In genomic region chr12:89679631-89680030, GRCh38 we compare ENCODE assay signal across 17 cellular contexts.
"Had no signal": no experiment of that assay in that cellular context is flagged by ENCODE, and none has a peak within 500 bp of the region (broad histone marks: within the 10 kb centered on the region; RNA-seq: fewer than 3 reads in every experiment).

No MANE protein-coding gene starts in this region.

- ATAC-seq: activated naive CD4-positive, alpha-beta T cell treated with anti-CD3 and anti-CD28 coated beads, Interleukin-2, amount 50 U/mL, for 72 hours; activated T-cell treated with anti-CD3 and anti-CD28 coated beads, Interleukin-2, amount 50 U/mL, for 72 hours; left lung; stimulated activated naive CD8-positive, alpha-beta T cell treated with anti-CD3 and anti-CD28 coated beads, Interleukin-15, amount 100 ng/mL, for 72 hours had no signal

- H3K36me3 ChIP-seq: cardiac muscle cell, left lung, suprapubic skin, transverse colon had no signal

- H3K27me3 ChIP-seq: cardiac muscle cell, left lung, suprapubic skin, transverse colon had no signal

- H3K4me3 ChIP-seq: cardiac muscle cell, left lung, suprapubic skin, transverse colon had no signal

- H3K4me3 Mint-ChIP-seq: activated T-cell treated with anti-CD3 and anti-CD28 coated beads, Interleukin-2, amount 50 U/mL, for 72 hours; nephron progenitor cell; stimulated activated naive CD8-positive, alpha-beta T cell treated with anti-CD3 and anti-CD28 coated beads, Interleukin-15, amount 100 ng/mL, for 72 hours had no signal

- H3K27ac ChIP-seq: cardiac muscle cell, epithelial cell of prostate, left lung, suprapubic skin, transverse colon had no signal

- H3K27me3 Mint-ChIP-seq: stimulated activated naive CD8-positive, alpha-beta T cell treated with anti-CD3 and anti-CD28 coated beads, Interleukin-15, amount 100 ng/mL, for 72 hours had no signal

- H3K4me1 ChIP-seq: left lung had no signal

- H3K27ac Mint-ChIP-seq: activated T-cell treated with anti-CD3 and anti-CD28 coated beads, Interleukin-2, amount 50 U/mL, for 72 hours; nephron progenitor cell; stimulated activated naive CD8-positive, alpha-beta T cell treated with anti-CD3 and anti-CD28 coated beads, Interleukin-15, amount 100 ng/mL, for 72 hours had no signal

- DNase-seq: activated CD4-positive, alpha-beta T cell treated with anti-CD3 and anti-CD28 coated beads, Interleukin-2, amount 50 U/mL, for 1 hour; activated CD4-positive, CD25-positive, alpha-beta regulatory T cell treated with anti-CD3 and anti-CD28 coated beads, Interleukin-2, amount 50 U/mL, for 72 hours; activated effector memory CD4-positive, alpha-beta T cell treated with anti-CD3 and anti-CD28 coated beads, Interleukin-2, amount 50 U/mL, for 16 hours; activated T-cell treated with anti-CD3 and anti-CD28 coated beads, Interleukin-2, amount 50 U/mL, for 72 hours; amygdala; kidney; left lung; midbrain; nephron progenitor cell; occipital lobe; stimulated activated CD4-positive, alpha-beta T cell treated with anti-CD3 and anti-CD28 coated beads, Interleukin-2, amount 100 ng/mL, for 48 hours; stimulated activated naive CD8-positive, alpha-beta T cell treated with anti-CD3 and anti-CD28 coated beads, Interleukin-15, amount 100 ng/mL, for 72 hours; transverse colon had no signal
